Comparison of ENCODE assay signal across 29 cellular contexts in the genomic region with DNA sequence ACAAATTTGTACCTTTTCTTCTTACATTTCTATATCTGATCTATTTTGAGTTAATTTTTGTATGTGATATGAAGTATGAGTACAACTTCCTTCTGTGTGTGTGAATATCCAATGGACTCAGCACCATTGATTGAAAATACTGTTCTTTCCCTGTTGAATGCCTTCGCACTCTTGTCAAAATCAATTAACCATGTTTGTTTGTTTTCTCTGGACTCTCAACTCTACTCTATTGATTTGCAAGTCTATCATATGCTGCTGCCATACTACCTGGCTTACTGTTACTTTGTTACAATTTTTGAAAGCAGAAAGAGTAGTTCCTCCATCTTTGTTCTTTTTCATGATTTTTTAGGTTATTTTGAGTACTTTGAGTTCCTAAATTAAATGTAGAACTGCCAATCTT.
"Had no signal": no experiment of that assay in that cellular context is flagged by ENCODE, and none has a peak within 500 bp of the region (broad histone marks: within the 10 kb centered on the region; RNA-seq: fewer than 3 reads in every experiment).

No MANE protein-coding gene starts in this region.

- H3K4me1 Mint-ChIP-seq: stimulated activated effector memory CD8-positive, alpha-beta T cell treated with anti-CD3 and anti-CD28 coated beads, Interleukin-12 subunit alpha, Interleukin-12 subunit beta, amount 100 ng/mL, for 72 hours; stimulated activated memory B cell treated with anti-CD40 and anti-IgM and Interleukin-4, amounts not matched to agents 10 μg/mL and 1 μg/mL and 100 μg/mL, for 72 hours; stimulated activated naive B cell treated with anti-CD40 and anti-IgM and Interleukin-4, amounts not matched to agents 10 μg/mL and 1 μg/mL and 100 μg/mL, for 72 hours; stimulated activated naive CD8-positive, alpha-beta T cell treated with anti-CD3 and anti-CD28 coated beads, Interleukin-15, amount 100 ng/mL, for 72 hours had no signal

- H3K27ac ChIP-seq: stomach, suprapubic skin, testis, thoracic aorta, thyroid gland, tibial artery, tibial nerve, transverse colon, upper lobe of left lung, upper lobe of right lung, uterus, vagina had no signal

- H3K27me3 ChIP-seq: stomach, suprapubic skin, testis, thyroid gland, tibial artery, tibial nerve, transverse colon, upper lobe of left lung, upper lobe of right lung, uterus, vagina had no signal

- H3K27me3 Mint-ChIP-seq: stimulated activated memory B cell treated with anti-CD40 and anti-IgM and Interleukin-4, amounts not matched to agents 10 μg/mL and 1 μg/mL and 100 μg/mL, for 72 hours; stimulated activated naive B cell treated with anti-CD40 and anti-IgM and Interleukin-4, amounts not matched to agents 10 μg/mL and 1 μg/mL and 100 μg/mL, for 72 hours; stimulated activated naive CD8-positive, alpha-beta T cell treated with anti-CD3 and anti-CD28 coated beads, Interleukin-15, amount 100 ng/mL, for 72 hours; stimulated activated naive CD8-positive, alpha-beta T cell treated with anti-CD3 and anti-CD28 coated beads, Interleukin-15, Interleukin-2, amounts not matched to agents 100 ng/mL and 50 ng/mL, for 24 hours; type B pancreatic cell had no signal

- H3K4me3 Mint-ChIP-seq: stimulated activated effector memory CD8-positive, alpha-beta T cell treated with anti-CD3 and anti-CD28 coated beads, Interleukin-12 subunit alpha, Interleukin-12 subunit beta, amount 100 ng/mL, for 72 hours; stimulated activated memory B cell treated with anti-CD40 and anti-IgM and Interleukin-4, amounts not matched to agents 10 μg/mL and 1 μg/mL and 100 μg/mL, for 72 hours; stimulated activated naive B cell treated with anti-CD40 and anti-IgM and Interleukin-4, amounts not matched to agents 10 μg/mL and 1 μg/mL and 100 μg/mL, for 72 hours; stimulated activated naive CD8-positive, alpha-beta T cell treated with anti-CD3 and anti-CD28 coated beads, Interleukin-15, amount 100 ng/mL, for 72 hours; stimulated activated naive CD8-positive, alpha-beta T cell treated with anti-CD3 and anti-CD28 coated beads, Interleukin-15, Interleukin-2, amounts not matched to agents 100 ng/mL and 50 ng/mL, for 24 hours; type B pancreatic cell had no signal

- FAIRE-seq: urothelium cell line had no signal

- H3K27ac Mint-ChIP-seq: stimulated activated effector memory CD8-positive, alpha-beta T cell treated with anti-CD3 and anti-CD28 coated beads, Interleukin-12 subunit alpha, Interleukin-12 subunit beta, amount 100 ng/mL, for 72 hours; stimulated activated memory B cell treated with anti-CD40 and anti-IgM and Interleukin-4, amounts not matched to agents 10 μg/mL and 1 μg/mL and 100 μg/mL, for 72 hours; stimulated activated naive B cell treated with anti-CD40 and anti-IgM and Interleukin-4, amounts not matched to agents 10 μg/mL and 1 μg/mL and 100 μg/mL, for 72 hours; stimulated activated naive CD8-positive, alpha-beta T cell treated with anti-CD3 and anti-CD28 coated beads, Interleukin-15, amount 100 ng/mL, for 72 hours; stimulated activated naive CD8-positive, alpha-beta T cell treated with anti-CD3 and anti-CD28 coated beads, Interleukin-15, Interleukin-2, amounts not matched to agents 100 ng/mL and 50 ng/mL, for 24 hours; type B pancreatic cell had no signal

- H3K4me3 ChIP-seq: stomach, suprapubic skin, testis, thoracic aorta, thyroid gland, tibial artery, tibial nerve, transverse colon, upper lobe of left lung, upper lobe of right lung, uterus, vagina had no signal

- ATAC-seq: stimulated activated effector memory CD8-positive, alpha-beta T cell treated with anti-CD3 and anti-CD28 coated beads, Interleukin-12 subunit alpha, Interleukin-12 subunit beta, amount 100 ng/mL, for 72 hours; stimulated activated memory B cell treated with anti-CD40 and anti-IgM and Interleukin-4, amounts not matched to agents 10 μg/mL and 1 μg/mL and 100 μg/mL, for 72 hours; stimulated activated naive B cell treated with anti-CD40 and anti-IgM and Interleukin-4, amounts not matched to agents 10 μg/mL and 1 μg/mL and 100 μg/mL, for 72 hours; stimulated activated naive CD8-positive, alpha-beta T cell treated with anti-CD3 and anti-CD28 coated beads, Interleukin-15, amount 100 ng/mL, for 72 hours; stimulated activated naive CD8-positive, alpha-beta T cell treated with anti-CD3 and anti-CD28 coated beads, Interleukin-15, Interleukin-2, amounts not matched to agents 100 U/mL and 50 U/mL, for 24 hours; upper lobe of right lung had no signal

- H3K36me3 ChIP-seq: stomach, suprapubic skin, thoracic aorta, thyroid gland, tibial artery, tibial nerve, transverse colon, upper lobe of left lung, upper lobe of right lung, uterus, vagina had no signal

- H3K36me3 Mint-ChIP-seq: stimulated activated effector memory CD8-positive, alpha-beta T cell treated with anti-CD3 and anti-CD28 coated beads, Interleukin-12 subunit alpha, Interleukin-12 subunit beta, amount 100 ng/mL, for 72 hours; stimulated activated memory B cell treated with anti-CD40 and anti-IgM and Interleukin-4, amounts not matched to agents 10 μg/mL and 1 μg/mL and 100 μg/mL, for 72 hours; stimulated activated naive B cell treated with anti-CD40 and anti-IgM and Interleukin-4, amounts not matched to agents 10 μg/mL and 1 μg/mL and 100 μg/mL, for 72 hours; type B pancreatic cell had no signal

- H3K4me1 ChIP-seq: suprapubic skin, testis, thyroid gland, tibial artery, tibial nerve, transverse colon, upper lobe of left lung, upper lobe of right lung, uterus, vagina had no signal

- H3K9me3 Mint-ChIP-seq: type B pancreatic cell had no signal

- H3K9me3 ChIP-seq: stomach, suprapubic skin, testis, thoracic aorta, thyroid gland, tibial artery, tibial nerve, transverse colon, upper lobe of left lung, upper lobe of right lung, uterus, vagina had no signal

- DNase-seq: stimulated activated CD4-positive, alpha-beta T cell treated with anti-CD3 and anti-CD28 coated beads, Interleukin-2, amount 100 ng/mL, for 48 hours; stimulated activated CD4-positive, alpha-beta T cell treated with anti-CD3 and anti-CD28 coated beads, Interleukin-4, amount 100 ng/mL, for 1 hour; stimulated activated CD4-positive, alpha-beta T cell treated with anti-CD3 and anti-CD28 coated beads, Interleukin-4, amount 100 ng/mL, for 24 hours; stimulated activated CD4-positive, alpha-beta T cell treated with anti-CD3 and anti-CD28 coated beads, Interleukin-4, amount 100 ng/mL, for 4 hours; stimulated activated CD8-positive, alpha-beta memory T cell treated with anti-CD3 and anti-CD28 coated beads, Interleukin-4, amount 100 ng/mL, for 48 hours; stimulated activated naive B cell treated with anti-CD40 and anti-IgM and Interleukin-4, amounts not matched to agents 10 μg/mL and 1 μg/mL and 100 μg/mL, for 72 hours; stimulated activated naive CD4-positive, alpha-beta T cell; stimulated activated naive CD4-positive, alpha-beta T cell treated with Interleukin-2 at 50 U/mL for 16 hours; stimulated activated naive CD8-positive, alpha-beta T cell treated with anti-CD3 and anti-CD28 coated beads, Interleukin-15, amount 100 ng/mL, for 72 hours; stimulated activated naive CD8-positive, alpha-beta T cell treated with anti-CD3 and anti-CD28 coated beads, Interleukin-15, Interleukin-2, amounts not matched to agents 100 U/mL and 50 U/mL, for 24 hours; stomach; substantia nigra; testis; thyroid gland; tibial artery; transverse colon; trophoblast cell; upper lobe of left lung; upper lobe of right lung; uterus had no signal
